In the genomic region with DNA sequence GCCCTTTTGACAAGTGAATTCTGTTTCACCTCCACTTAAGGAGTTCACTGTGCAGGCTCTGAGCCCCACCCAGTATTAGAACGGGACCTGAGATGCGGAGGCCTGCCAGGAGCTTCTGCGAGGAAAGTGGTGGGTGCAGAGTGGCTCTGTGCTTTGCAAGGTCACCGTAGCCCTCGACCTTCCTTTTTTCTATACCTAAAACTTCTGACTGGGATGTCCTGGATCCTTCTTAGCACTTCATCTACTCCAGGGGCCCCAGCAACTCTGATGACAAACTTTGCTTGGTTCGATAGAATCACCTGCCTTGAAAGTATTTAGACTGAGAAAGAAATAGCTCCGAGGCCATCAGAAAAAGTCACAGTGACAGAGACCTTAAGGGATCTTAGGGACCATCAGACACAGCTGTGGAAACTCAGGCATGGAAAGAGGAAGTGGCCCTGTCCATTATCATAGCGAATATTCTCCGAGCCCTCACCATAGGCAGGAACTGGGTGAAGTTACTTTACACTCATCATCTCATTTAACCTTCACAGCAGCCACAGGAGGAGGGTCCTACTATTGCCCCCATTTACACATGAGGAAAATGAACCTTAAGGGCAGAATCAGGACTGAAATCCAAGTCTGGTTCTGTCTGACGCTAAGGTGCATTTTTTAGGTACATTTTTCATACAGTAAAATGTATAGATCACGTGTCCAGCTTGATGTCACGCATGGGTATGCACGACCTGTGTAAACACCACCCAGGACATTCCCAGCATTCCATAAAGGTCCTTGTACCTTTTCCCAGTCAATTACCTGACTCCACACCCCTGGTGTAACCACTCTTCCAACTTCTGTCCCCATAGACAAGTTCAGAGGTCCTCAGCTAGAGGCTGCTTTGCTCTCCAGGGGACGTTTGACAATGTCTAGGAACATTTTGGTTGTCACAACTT, we compare ENCODE assay signal across 20 cellular contexts. TPM values are rescaled to one million over a fixed set of nuclear protein-coding genes. Genes with fewer than 3 reads are reported as not detected.
DNase-seq lines count a peak whose midpoint lies in the region; ATAC-seq and TF ChIP-seq lines count a peak whose summit lies in the region.
"Had no signal": no experiment of that assay in that cellular context is flagged by ENCODE, and none has a peak within 500 bp of the region (broad histone marks: within the 10 kb centered on the region; RNA-seq: fewer than 3 reads in every experiment).

No MANE protein-coding gene starts in this region.

- no peaks in the 10 kb centered on the region for H3K9me3 ChIP-seq in vagina
- H3K9me3 ChIP-seq: colonic mucosa had no signal

- peak overlapping the region; percentile 63 for H3K27ac ChIP-seq in vagina
- H3K27ac ChIP-seq: colonic mucosa had no signal

- no peak for TF ChIP-seq POLR2A in vagina (IDR thresholded peaks at IDR 0.05)

- H3K27me3 ChIP-seq in vagina = no peaks in the 10 kb centered on the region
- H3K27me3 ChIP-seq: colonic mucosa had no signal

- H3K36me3 ChIP-seq in vagina = no peaks in the 10 kb centered on the region
- H3K36me3 ChIP-seq: colonic mucosa had no signal

- H3K4me1 ChIP-seq in vagina = peaks cover 30% of the 10 kb centered on the region
- H3K4me1 ChIP-seq: colonic mucosa had no signal

- H3K4me3 ChIP-seq in vagina = no peak overlapping the region
- H3K4me3 ChIP-seq: colonic mucosa had no signal

- intact Hi-C loops in vagina (cut with DNase I) = no loop called here

- peak; percentile 48 to 81 for DNase-seq in NOMO-1 (lab: John Stamatoyannopoulos, UW; ENCODE audit: unreplicated experiment in 2 of 2)
- DNase-seq in SW480 (ENCODE audit: low spot score) = peak; percentile 78
- DNase-seq in left kidney (ENCODE audit: low read depth, low spot score) = peak; percentile 48
- DNase-seq in vagina (ENCODE audit: extremely low spot score in 2 of 2) = no peak
- no peak for DNase-seq in activated CD4-positive, alpha-beta T cell treated with anti-CD3 and anti-CD28 coated beads for 1 hour
- DNase-seq: colonic mucosa, COR-L47, foreskin fibroblast, H9, NCI-H1436, NCI-H774 had no signal

- ATAC-seq in HG02981 (IDR thresholded peaks at IDR 0.05; ENCODE audit: unreplicated experiment) (no peak), HG03280 (IDR thresholded peaks at IDR 0.05; ENCODE audit: unreplicated experiment) (no peak)
- ATAC-seq: Right ventricle myocardium inferior, sciatic nerve had no signal

- no peak for TF ChIP-seq CTCF in vagina (IDR thresholded peaks at IDR 0.05)

RNA-seq across cellular contexts. Expression of gene KRT13, which starts 0.7 kb away (rescaled TPM):
- total RNA-seq in vagina = 10,968 TPM
- total RNA-seq: activated CD8-positive, alpha-beta memory T cell treated with anti-CD3 and anti-CD28 coated beads for 36 hours; H9; LHCN-M2; osteoblast; Right ventricle myocardium inferior; subcutaneous adipose tissue had no signal

RNA-seq across cellular contexts. Expression of gene KRT15, which starts 12.6 kb away (rescaled TPM):
- 931 TPM for total RNA-seq in vagina
- total RNA-seq: activated CD8-positive, alpha-beta memory T cell treated with anti-CD3 and anti-CD28 coated beads for 36 hours; Right ventricle myocardium inferior; subcutaneous adipose tissue had no signal

RNA-seq across cellular contexts. Expression of gene KRT36, which starts 16.4 kb away (rescaled TPM):
- not detected for total RNA-seq in vagina
- total RNA-seq: activated CD8-positive, alpha-beta memory T cell treated with anti-CD3 and anti-CD28 coated beads for 36 hours; colonic mucosa; H9; LHCN-M2; mucosa of gallbladder; Right ventricle myocardium inferior; sciatic nerve; subcutaneous adipose tissue had no signal

RNA-seq across cellular contexts. Expression of gene KRT19, which starts 22.0 kb away (rescaled TPM):
- total RNA-seq in vagina = 198 TPM
- total RNA-seq: activated CD8-positive, alpha-beta memory T cell treated with anti-CD3 and anti-CD28 coated beads for 36 hours; LHCN-M2 had no signal

RNA-seq across cellular contexts. Expression of gene KRT35, which starts 25.2 kb away (rescaled TPM):
- not detected for total RNA-seq in vagina
- total RNA-seq: activated CD8-positive, alpha-beta memory T cell treated with anti-CD3 and anti-CD28 coated beads for 36 hours; colonic mucosa; H9; LHCN-M2; mucosa of gallbladder; osteoblast; Right ventricle myocardium inferior; subcutaneous adipose tissue had no signal

Comparison
In these comparisons a context has a peak if more than half of its experiments do, and no peak if none do; other contexts are left out.
1. DNase-seq: peak in NOMO-1 (2 of 2), SW480 (single experiment) and left kidney (single experiment); none in vagina (0 of 2) and activated CD4-positive, alpha-beta T cell treated with anti-CD3 and anti-CD28 coated beads for 1 hour (single experiment).